34 cellular contexts compared by ENCODE assay signal in genomic region chr6:54971825-54972224, GRCh38.
"Had no signal": no experiment of that assay in that cellular context is flagged by ENCODE, and none has a peak within 500 bp of the region (broad histone marks: within the 10 kb centered on the region; RNA-seq: fewer than 3 reads in every experiment).

No MANE protein-coding gene starts in this region.

- H3K9me3 ChIP-seq: ascending aorta had no signal

- DNase-seq: activated CD4-positive, alpha-beta T cell treated with anti-CD3 and anti-CD28 coated beads, Interleukin-2, amount 10 ng/mL, durations not matched to agents 24 days and 14 days; activated CD4-positive, alpha-beta T cell treated with anti-CD3 and anti-CD28 coated beads, Interleukin-2, amount 50 U/mL, for 4 hours; activated CD8-positive, alpha-beta T cell treated with anti-CD3 and anti-CD28 coated beads for 36 hours; activated effector memory CD4-positive, alpha-beta T cell treated with anti-CD3 and anti-CD28 coated beads, Interleukin-2, amount 50 U/mL, for 16 hours; activated naive CD4-positive, alpha-beta T cell; activated naive CD8-positive, alpha-beta T cell treated with anti-CD3 and anti-CD28 coated beads, Interleukin-2, amount 10 ng/mL, durations not matched to agents 7 days and 5 days; activated T-cell treated with anti-CD3 and anti-CD28 coated beads, Interleukin-2, amount 50 U/mL, for 1 hour; activated T-cell treated with anti-CD3 and anti-CD28 coated beads, Interleukin-2, amount 50 U/mL, for 72 hours; amygdala; caudate nucleus; cerebellar nuclear complex; Kasumi-1; KG1; MM.1S; MV-4-11; NCI-H1092; NCI-H1436 treated with DMSO at 0.1 percent for 48 hours; NCI-H1694 treated with DMSO at 0.1 percent for 48 hours; NCI-H2029; NCI-H2171; NCI-H510A; NCI-H526; NCI-H748 treated with DMSO at 0.1 percent for 48 hours; NK-92 treated with Interleukin-12 subunit alpha and Interleukin-12 subunit beta, amount 100 ng/mL, for 24 hours; PC-9; Right ventricle myocardium superior; SW 1271; T-helper 1 cell; T1000; WERI-Rb-1 had no signal

- H3K4me1 ChIP-seq: ascending aorta had no signal

- FAIRE-seq: RCC 7860 had no signal

- H3K9me3 Mint-ChIP-seq: activated naive CD8-positive, alpha-beta T cell treated with anti-CD3 and anti-CD28 coated beads, Interleukin-2, amount 10 ng/mL, durations not matched to agents 7 days and 5 days had no signal

- H3K4me3 Mint-ChIP-seq: activated CD4-positive, alpha-beta T cell treated with anti-CD3 and anti-CD28 coated beads, Interleukin-2, amount 10 ng/mL, durations not matched to agents 24 days and 14 days; activated CD8-positive, alpha-beta T cell treated with anti-CD3 and anti-CD28 coated beads for 36 hours; activated naive CD4-positive, alpha-beta T cell treated with anti-CD3 and anti-CD28 coated beads, Interleukin-2, amount 50 U/mL, for 24 hours; activated naive CD8-positive, alpha-beta T cell treated with anti-CD3 and anti-CD28 coated beads, Interleukin-2, amount 10 ng/mL, durations not matched to agents 7 days and 5 days; activated T-cell treated with anti-CD3 and anti-CD28 coated beads, Interleukin-2, amount 50 U/mL, for 72 hours; activated T-helper 17 cell treated with anti-CD3 and anti-CD28 coated beads, Interleukin-2, amount 50 U/mL, for 72 hours had no signal

- H3K36me3 ChIP-seq: ascending aorta, WERI-Rb-1 had no signal

- H3K27me3 Mint-ChIP-seq: activated CD4-positive, alpha-beta T cell treated with anti-CD3 and anti-CD28 coated beads, Interleukin-2, amount 10 ng/mL, durations not matched to agents 24 days and 14 days; activated CD8-positive, alpha-beta T cell treated with anti-CD3 and anti-CD28 coated beads for 36 hours; activated naive CD4-positive, alpha-beta T cell treated with anti-CD3 and anti-CD28 coated beads, Interleukin-2, amount 50 U/mL, for 24 hours; activated naive CD8-positive, alpha-beta T cell treated with anti-CD3 and anti-CD28 coated beads, Interleukin-2, amount 10 ng/mL, durations not matched to agents 7 days and 5 days; activated T-helper 17 cell treated with anti-CD3 and anti-CD28 coated beads, Interleukin-2, amount 50 U/mL, for 72 hours had no signal

- H3K27ac ChIP-seq: ascending aorta, PC-9, WERI-Rb-1 had no signal

- H3K36me3 Mint-ChIP-seq: activated naive CD4-positive, alpha-beta T cell treated with anti-CD3 and anti-CD28 coated beads, Interleukin-2, amount 50 U/mL, for 24 hours; activated naive CD8-positive, alpha-beta T cell treated with anti-CD3 and anti-CD28 coated beads, Interleukin-2, amount 10 ng/mL, durations not matched to agents 7 days and 5 days had no signal

- ATAC-seq: activated CD8-positive, alpha-beta T cell treated with anti-CD3 and anti-CD28 coated beads for 36 hours; activated T-cell treated with anti-CD3 and anti-CD28 coated beads, Interleukin-2, amount 50 U/mL, for 72 hours; activated T-helper 17 cell treated with anti-CD3 and anti-CD28 coated beads, Interleukin-2, amount 50 U/mL, for 72 hours had no signal

- H3K4me1 Mint-ChIP-seq: activated CD4-positive, alpha-beta T cell treated with anti-CD3 and anti-CD28 coated beads, Interleukin-2, amount 10 ng/mL, durations not matched to agents 24 days and 14 days; activated naive CD4-positive, alpha-beta T cell treated with anti-CD3 and anti-CD28 coated beads, Interleukin-2, amount 50 U/mL, for 24 hours; activated naive CD8-positive, alpha-beta T cell treated with anti-CD3 and anti-CD28 coated beads, Interleukin-2, amount 10 ng/mL, durations not matched to agents 7 days and 5 days; activated T-helper 17 cell treated with anti-CD3 and anti-CD28 coated beads, Interleukin-2, amount 50 U/mL, for 72 hours had no signal

- H3K27ac Mint-ChIP-seq: activated CD4-positive, alpha-beta T cell treated with anti-CD3 and anti-CD28 coated beads, Interleukin-2, amount 10 ng/mL, durations not matched to agents 24 days and 14 days; activated CD8-positive, alpha-beta T cell treated with anti-CD3 and anti-CD28 coated beads for 36 hours; activated naive CD4-positive, alpha-beta T cell treated with anti-CD3 and anti-CD28 coated beads, Interleukin-2, amount 50 U/mL, for 24 hours; activated naive CD8-positive, alpha-beta T cell treated with anti-CD3 and anti-CD28 coated beads, Interleukin-2, amount 10 ng/mL, durations not matched to agents 7 days and 5 days; activated T-cell treated with anti-CD3 and anti-CD28 coated beads, Interleukin-2, amount 50 U/mL, for 72 hours; activated T-helper 17 cell treated with anti-CD3 and anti-CD28 coated beads, Interleukin-2, amount 50 U/mL, for 72 hours had no signal

- H3K27me3 ChIP-seq: ascending aorta had no signal

- H3K4me3 ChIP-seq: ascending aorta, PC-9 had no signal
